Comparison of ENCODE assay signal across 9 cellular contexts in genomic region chr12:23950775-23951391, GRCh38. TPM values are rescaled to one million over a fixed set of nuclear protein-coding genes. Genes with fewer than 3 reads are reported as not detected.
DNase-seq lines count a peak whose midpoint lies in the region; ATAC-seq and TF ChIP-seq lines count a peak whose summit lies in the region.
"Had no signal": no experiment of that assay in that cellular context is flagged by ENCODE, and none has a peak within 500 bp of the region (broad histone marks: within the 10 kb centered on the region; RNA-seq: fewer than 3 reads in every experiment).

No MANE protein-coding gene starts in this region.

- no peak for ATAC-seq in GM19463 (IDR thresholded peaks at IDR 0.05; ENCODE audit: unreplicated experiment)

- H3K27me3 ChIP-seq in AG04450 (ENCODE audit: control insufficient read depth, insufficient read depth, low read length) (no peaks in the 10 kb centered on the region), muscle layer of duodenum (ENCODE audit: low read depth, low read length) (peaks cover 8% of the 10 kb centered on the region)

- H3K4me3 ChIP-seq in AG04450 (ENCODE audit: low read depth, low read length), result peak overlapping the region; percentile 60
- H3K4me3 ChIP-seq in fibroblast of mammary gland (ENCODE audit: control insufficient read depth, low read depth, low read length), result peak overlapping the region; percentile 65
- H3K4me3 ChIP-seq in muscle layer of duodenum (ENCODE audit: low read depth in 1 of 2, low read length in 2 of 2), result peak overlapping the region; percentile 71 to 72

- CTCF ChIA-PET in AG04450 (lab: Charles Lee), result interaction anchor here (1.3 kb wide), 1 partner anchor 10 kb away, joined by 3 read pairs; no protein-coding TSS in a partner anchor

- TF ChIP-seq CTCF in AG04450 (IDR thresholded peaks at IDR 0.05; ENCODE audit: low read depth, low read length), result no peak
- no peak for TF ChIP-seq CTCF in fibroblast of mammary gland (conservative IDR thresholded peaks at IDR 0.05; ENCODE audit: control insufficient read depth, insufficient read depth, low read depth, low read length)

- DNase-seq in AG04450 (ENCODE audit: low read depth, low spot score) (no peak), NCI-H748 (lab: John Stamatoyannopoulos, UW; ENCODE audit: unreplicated experiment) (peak; percentile 73), fibroblast of mammary gland (ENCODE audit: low read depth) (peak; percentile 19), inferior parietal cortex (ENCODE audit: extremely low spot score) (no peak), EL (no peak), SKM-1 (lab: John Stamatoyannopoulos, UW; ENCODE audit: unreplicated experiment) (no peak)
- DNase-seq: activated naive CD8-positive, alpha-beta T cell treated with anti-CD3 and anti-CD28 coated beads for 36 hours had no signal

- no peaks in the 10 kb centered on the region for H3K36me3 ChIP-seq in muscle layer of duodenum (ENCODE audit: control insufficient read depth in 1 of 2, insufficient read depth in 2 of 2, low read length in 2 of 2)

- POLR2A ChIA-PET in AG04450 (lab: Yijun Ruan, JAX), result no interaction called here

- H3K27ac ChIP-seq in AG04450 (ENCODE audit: low read depth, low read length) (no peak overlapping the region), muscle layer of duodenum (ENCODE audit: low read length) (no peak overlapping the region)

- H3K9me3 ChIP-seq in AG04450 (ENCODE audit: control insufficient read depth, insufficient read depth, low read length) (no peaks in the 10 kb centered on the region), muscle layer of duodenum (ENCODE audit: control insufficient read depth in 1 of 2, low read length in 2 of 2) (no peaks in the 10 kb centered on the region)

- H3K4me1 ChIP-seq in muscle layer of duodenum (ENCODE audit: control insufficient read depth in 1 of 2, insufficient read depth in 2 of 2, low read length in 2 of 2), result peaks cover 0 to 5% of the 10 kb centered on the region in 2 donors

RNA-seq across cellular contexts. Expression of gene SOX5, which starts 1.4 kb away (rescaled TPM):
- 6.7 and 7.5 TPM in 2 replicates for polyA plus RNA-seq in AG04450 (2011; rRNA removed)
- polyA minus RNA-seq in AG04450 (2011; rRNA and poly(A)+ RNA removed), result 55.9 and 66.1 TPM in 2 replicates

Comparison
In these comparisons a context has a peak if more than half of its experiments do, and no peak if none do; other contexts are left out.
1. DNase-seq: peak in NCI-H748 (single experiment) and fibroblast of mammary gland (single experiment); none in AG04450 (single experiment), inferior parietal cortex (single experiment), EL (single experiment) and SKM-1 (single experiment).
2. Peak in every context shown above with its lines, with median percentiles within 50 percentile points of each other: H3K4me3 ChIP-seq.